ENCODE assay signal across 1 cellular context in the genomic region with DNA sequence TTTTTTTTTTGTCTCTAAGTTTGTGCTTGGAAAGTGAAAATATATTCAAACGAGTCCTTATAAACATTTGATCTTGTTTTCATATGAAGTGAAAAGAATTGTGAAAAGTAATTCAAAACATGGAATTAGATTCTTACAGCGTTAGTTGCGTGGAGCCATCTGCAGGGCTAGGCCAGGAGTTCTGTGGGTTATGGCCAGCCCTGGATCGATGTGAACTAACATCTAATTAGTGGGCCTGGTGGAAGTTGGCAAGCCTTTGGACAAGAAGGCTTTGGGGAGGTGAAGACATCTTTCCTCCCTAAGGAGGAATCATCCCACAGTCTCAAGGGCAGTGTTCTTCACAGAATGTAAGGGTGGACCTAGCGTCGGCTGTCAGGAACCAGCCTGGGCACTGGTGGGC.
TF ChIP-seq lines count a peak whose summit lies in the region.

No MANE protein-coding gene starts in this region.

TF ChIP-seq in IMR-90, 13 proteins besides CTCF, POLR2A, EP300 and RAD21:
- TF ChIP-seq NFE2L2 (IDR thresholded peaks at IDR 0.05; ENCODE audit: low read depth, low read length), result no peak
- TF ChIP-seq RFX5 (IDR thresholded peaks at IDR 0.05; ENCODE audit: low read depth, low read length), result no peak
- no peak for TF ChIP-seq CHD1 (IDR thresholded peaks at IDR 0.05; ENCODE audit: low read depth, low read length)
- no peak for TF ChIP-seq MAZ (IDR thresholded peaks at IDR 0.05; ENCODE audit: borderline replicate concordance, low read depth, low read length)
- TF ChIP-seq SMC3 (IDR thresholded peaks at IDR 0.05; ENCODE audit: low read depth, low read length), result no peak
- TF ChIP-seq MXI1 (IDR thresholded peaks at IDR 0.05; ENCODE audit: borderline replicate concordance, low read depth, low read length), result no peak
- no peak for TF ChIP-seq CEBPB (IDR thresholded peaks at IDR 0.05; ENCODE audit: low read depth, low read length)
- no peak for TF ChIP-seq FOS (IDR thresholded peaks at IDR 0.05; ENCODE audit: low read depth, low read length)
- no peak for TF ChIP-seq USF2 (IDR thresholded peaks at IDR 0.05; ENCODE audit: low read depth, low read length)
- no peak for TF ChIP-seq BHLHE40 (IDR thresholded peaks at IDR 0.05; ENCODE audit: low read depth, low read length)
TF ChIP-seq in IMR-90: peak in this region for 0.
